ENCODE assay signal across 31 cellular contexts in the genomic region with DNA sequence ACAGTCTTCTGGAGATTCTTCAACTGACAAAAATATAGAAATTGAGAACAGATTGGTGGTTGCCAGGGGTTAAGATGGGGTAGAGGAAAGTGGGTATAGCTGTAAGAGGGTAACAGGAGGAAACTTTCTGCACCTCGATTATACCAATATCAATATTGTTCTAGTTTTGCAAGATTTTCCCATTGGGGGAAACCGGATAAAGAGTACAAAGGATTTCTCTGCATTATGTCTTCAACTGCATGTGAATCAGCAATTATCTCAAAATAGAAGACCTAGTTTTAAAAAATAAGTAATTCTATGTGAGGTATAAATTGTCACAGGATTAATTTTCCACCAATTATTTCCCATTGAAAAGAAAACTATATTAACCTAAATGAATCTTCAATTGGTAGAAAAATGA.
DNase-seq lines count a peak whose midpoint lies in the region; TF ChIP-seq lines count a peak whose summit lies in the region.
"Had no signal": no experiment of that assay in that cellular context is flagged by ENCODE, and none has a peak within 500 bp of the region (broad histone marks: within the 10 kb centered on the region; RNA-seq: fewer than 3 reads in every experiment).

No MANE protein-coding gene starts in this region.

- POLR2A ChIA-PET in HEK293 (lab: Yijun Ruan, JAX) = no interaction called here

- no peaks in the 10 kb centered on the region for H3K36me3 Mint-ChIP-seq in activated T-cell treated with anti-CD3 and anti-CD28 coated beads, Interleukin-2, amount 50 U/mL, for 24 hours (ENCODE audit: low read depth)
- H3K36me3 Mint-ChIP-seq: CD14-positive monocyte; CD4-positive, alpha-beta memory T cell had no signal

- H3K9me3 ChIP-seq in HEK293 (ENCODE audit: control insufficient read depth, insufficient read depth, low read depth, low read length) = no peaks in the 10 kb centered on the region
- peaks cover 6% of the 10 kb centered on the region; the same call in 1 of the 2 replicates for H3K9me3 ChIP-seq in SK-N-MC (ENCODE audit: low read depth, low read length)
- H3K9me3 ChIP-seq: A549, BE2C, Caco-2 had no signal

- no peaks in the 10 kb centered on the region for H3K27me3 Mint-ChIP-seq in activated T-cell treated with anti-CD3 and anti-CD28 coated beads, Interleukin-2, amount 50 U/mL, for 24 hours
- H3K27me3 Mint-ChIP-seq: B cell; CD4-positive, alpha-beta memory T cell; CD4-positive, alpha-beta T cell; CD4-positive, CD25-positive, alpha-beta regulatory T cell; CD8-positive, alpha-beta memory T cell had no signal

- H3K4me3 ChIP-seq in HEK293 (ENCODE audit: low read depth, low read length) = no peak overlapping the region
- H3K4me3 ChIP-seq in SK-N-MC = no peak overlapping the region
- H3K4me3 ChIP-seq: A549; BLaER1; BLaER1 treated with 17β-estradiol and CSF1 and Interleukin-3, amounts not matched to agents 10 nM and 100 nM had no signal

- no peak overlapping the region for H3K9ac ChIP-seq in SK-N-MC (ENCODE audit: insufficient read length)
- H3K9ac ChIP-seq: BLaER1; BLaER1 treated with 17β-estradiol and CSF1 and Interleukin-3, amounts not matched to agents 10 nM and 100 nM had no signal

- no peak overlapping the region for H3K27ac Mint-ChIP-seq in activated T-cell treated with anti-CD3 and anti-CD28 coated beads, Interleukin-2, amount 50 U/mL, for 24 hours
- H3K27ac Mint-ChIP-seq: B cell; CD14-positive monocyte; CD4-positive, alpha-beta memory T cell; CD4-positive, alpha-beta T cell; CD4-positive, CD25-positive, alpha-beta regulatory T cell; CD8-positive, alpha-beta T cell had no signal

- H3K4me3 Mint-ChIP-seq in activated T-cell treated with anti-CD3 and anti-CD28 coated beads, Interleukin-2, amount 50 U/mL, for 24 hours = no peak overlapping the region
- H3K4me3 Mint-ChIP-seq: B cell; CD14-positive monocyte; CD4-positive, alpha-beta T cell; CD8-positive, alpha-beta memory T cell; CD8-positive, alpha-beta T cell had no signal

- H3K4me1 Mint-ChIP-seq in activated T-cell treated with anti-CD3 and anti-CD28 coated beads, Interleukin-2, amount 50 U/mL, for 24 hours (ENCODE audit: low read depth) = peaks cover 61% of the 10 kb centered on the region

- H3K27ac ChIP-seq in HEK293 (ENCODE audit: extremely low read depth, low read depth, low read length) (no peak overlapping the region), SK-N-MC (peak overlapping the region; percentile 15; the same call in 1 of the 2 replicates)
- H3K27ac ChIP-seq: 22Rv1; A549; BLaER1; BLaER1 treated with 17β-estradiol and CSF1 and Interleukin-3, amounts not matched to agents 10 nM and 100 nM; C4-2B had no signal

- no peaks in the 10 kb centered on the region for H3K9me3 Mint-ChIP-seq in activated T-cell treated with anti-CD3 and anti-CD28 coated beads, Interleukin-2, amount 50 U/mL, for 24 hours
- H3K9me3 Mint-ChIP-seq: CD4-positive, alpha-beta memory T cell; CD4-positive, alpha-beta T cell; CD8-positive, alpha-beta memory T cell; CD8-positive, alpha-beta T cell had no signal

- H3K36me3 ChIP-seq in HEK293 (ENCODE audit: control insufficient read depth in 2 of 2, insufficient read depth in 1 of 2, low read length in 2 of 2) = no peaks in the 10 kb centered on the region
- H3K36me3 ChIP-seq in SK-N-MC (ENCODE audit: insufficient read depth, low read length) = peaks cover 3% of the 10 kb centered on the region; the same call in 1 of the 2 replicates
- H3K36me3 ChIP-seq: BE2C; BLaER1; BLaER1 treated with 17β-estradiol and CSF1 and Interleukin-3, amounts not matched to agents 10 nM and 100 nM had no signal

- no peak for TF ChIP-seq CTCF in HEK293 (tag by site-specific recombination; IDR thresholded peaks at IDR 0.05)

- DNase-seq in SK-N-MC (ENCODE audit: low read depth, low spot score) (no peak), NCI-H2107 treated with DMSO at 0.1 percent for 48 hours (lab: John Stamatoyannopoulos, UW; ENCODE audit: unreplicated experiment) (no peak)
- no peak for DNase-seq in activated T-cell treated with anti-CD3 and anti-CD28 coated beads, Interleukin-2, amount 50 U/mL, for 24 hours
- DNase-seq: 8988T; ACHN; AML-193; BE2C; C1 segment of cervical spinal cord; Caco-2; Calu3; CD4-positive, alpha-beta memory T cell; CD4-positive, alpha-beta T cell; CD4-positive, CD25-positive, alpha-beta regulatory T cell; CD8-positive, alpha-beta memory T cell; CD8-positive, alpha-beta T cell; COR-L47; DMS 273 treated with DMSO at 0.1 percent for 48 hours; DMS153; DMS53; DMS79; DMS79 treated with DMSO at 0.1 percent for 48 hours; DND-41; EL had no signal

- CTCF ChIA-PET in HEK293 (lab: Yijun Ruan, JAX) = interaction anchor here (0.6 to 0.7 kb wide), 2 partner anchors 10 to 423 kb away, joined by 3 to 6 read pairs; no protein-coding TSS in a partner anchor

- H3K4me1 ChIP-seq in HEK293 (ENCODE audit: control insufficient read depth, insufficient read depth, low read length) = 0 out of 2 replicates have a peak, but pooled peaks cover 2% of the 10 kb centered on the region
- H3K4me1 ChIP-seq: BLaER1 had no signal

TF ChIP-seq in HEK293, 187 proteins besides CTCF, POLR2A, EP300 and RAD21:
- TF ChIP-seq ZNF423 (tag by site-specific recombination; IDR thresholded peaks at IDR 0.05) (no peak), ZNF529 (tag by site-specific recombination; IDR thresholded peaks at IDR 0.05; ENCODE audit: insufficient replicate concordance) (peak; percentile 95)
